ENCODE assay signal across 36 cellular contexts in genomic region chr19:29571181-29571580, GRCh38. TPM values are rescaled to one million over a fixed set of nuclear protein-coding genes. Genes with fewer than 3 reads are reported as not detected.
"Had no signal": no experiment of that assay in that cellular context is flagged by ENCODE, and none has a peak within 500 bp of the region (broad histone marks: within the 10 kb centered on the region; RNA-seq: fewer than 3 reads in every experiment).

No MANE protein-coding gene starts in this region.

- ATAC-seq: activated CD8-positive, alpha-beta T cell treated with anti-CD3 and anti-CD28 coated beads for 36 hours; activated naive CD4-positive, alpha-beta T cell treated with anti-CD3 and anti-CD28 coated beads, Interleukin-2, amount 50 U/mL, for 72 hours; activated T-cell treated with anti-CD3 and anti-CD28 coated beads, Interleukin-2, amount 50 U/mL, for 4 hours; activated T-cell treated with anti-CD3 and anti-CD28 coated beads, Interleukin-2, amount 50 U/mL, for 72 hours; activated T-helper 17 cell treated with anti-CD3 and anti-CD28 coated beads, Interleukin-2, amount 50 U/mL, for 72 hours had no signal

- H3K9me3 ChIP-seq: adrenal gland had no signal

- H3K27ac Mint-ChIP-seq: activated B cell treated with CpG ODN at 0.5 μM for 24 hours; activated CD4-positive, alpha-beta memory T cell treated with anti-CD3 and anti-CD28 coated beads for 36 hours; activated CD4-positive, alpha-beta T cell treated with anti-CD3 and anti-CD28 coated beads, Interleukin-2, amount 10 ng/mL, durations not matched to agents 24 days and 14 days; activated CD8-positive, alpha-beta T cell treated with anti-CD3 and anti-CD28 coated beads for 36 hours; activated naive CD4-positive, alpha-beta T cell treated with anti-CD3 and anti-CD28 coated beads for 36 hours; activated naive CD4-positive, alpha-beta T cell treated with anti-CD3 and anti-CD28 coated beads, Interleukin-2, amount 50 U/mL, for 72 hours; activated naive CD8-positive, alpha-beta T cell treated with anti-CD3 and anti-CD28 coated beads for 36 hours; activated T-cell treated with anti-CD3 and anti-CD28 coated beads, Interleukin-2, amount 50 U/mL, for 72 hours; activated T-helper 1 cell treated with anti-CD3 and anti-CD28 coated beads, Interleukin-12 subunit alpha, Interleukin-12 subunit beta, Interleukin-2, Interleukin-4 antibody, amounts not matched to agents 30 ng/mL and 10 ng/mL and 1 ng/mL, durations not matched to agents 14 hours and 24 hours and 36 hours; activated T-helper 17 cell treated with anti-CD3 and anti-CD28 coated beads, Interleukin-2, amount 50 U/mL, for 72 hours; brain; T-helper 1 cell treated with Interleukin-12 subunit alpha and Interleukin-12 subunit beta and Interleukin-4 antibody, amounts not matched to agents 30 μg/mL and 1 μg/mL, for 36 hours; T-helper 2 cell treated with Interferon-gamma antibody and Interleukin-4, amounts not matched to agents 5 μg/mL and 100 μg/mL, for 36 hours had no signal

- H3K9me3 Mint-ChIP-seq: activated B cell treated with CpG ODN at 0.5 μM for 24 hours; activated CD4-positive, alpha-beta memory T cell treated with anti-CD3 and anti-CD28 coated beads for 36 hours; activated CD4-positive, alpha-beta T cell treated with anti-CD3 and anti-CD28 coated beads, Interleukin-2, amount 10 ng/mL, durations not matched to agents 24 days and 14 days; activated CD8-positive, alpha-beta T cell treated with anti-CD3 and anti-CD28 coated beads for 36 hours; activated naive CD4-positive, alpha-beta T cell treated with anti-CD3 and anti-CD28 coated beads for 36 hours; activated naive CD4-positive, alpha-beta T cell treated with anti-CD3 and anti-CD28 coated beads, Interleukin-2, amount 50 U/mL, for 72 hours; activated naive CD8-positive, alpha-beta T cell treated with anti-CD3 and anti-CD28 coated beads for 36 hours; activated T-cell treated with anti-CD3 and anti-CD28 coated beads, Interleukin-2, amount 50 U/mL, for 4 hours; activated T-cell treated with anti-CD3 and anti-CD28 coated beads, Interleukin-2, amount 50 U/mL, for 72 hours; activated T-helper 1 cell treated with anti-CD3 and anti-CD28 coated beads, Interleukin-12 subunit alpha, Interleukin-12 subunit beta, Interleukin-2, Interleukin-4 antibody, amounts not matched to agents 30 ng/mL and 10 ng/mL and 1 ng/mL, durations not matched to agents 14 hours and 24 hours and 36 hours; activated T-helper 17 cell treated with anti-CD3 and anti-CD28 coated beads, Interleukin-2, amount 50 U/mL, for 72 hours; brain; T-helper 1 cell treated with Interleukin-12 subunit alpha and Interleukin-12 subunit beta and Interleukin-4 antibody, amounts not matched to agents 30 μg/mL and 1 μg/mL, for 36 hours; T-helper 2 cell treated with Interferon-gamma antibody and Interleukin-4, amounts not matched to agents 5 μg/mL and 100 μg/mL, for 36 hours had no signal

- DNase-seq: activated B cell treated with CpG ODN at 0.5 μM for 24 hours; activated CD4-positive, alpha-beta memory T cell treated with anti-CD3 and anti-CD28 coated beads for 36 hours; activated CD4-positive, alpha-beta T cell treated with anti-CD3 and anti-CD28 coated beads for 4 hours; activated CD4-positive, alpha-beta T cell treated with anti-CD3 and anti-CD28 coated beads, Interleukin-2, amount 10 ng/mL, durations not matched to agents 24 days and 14 days; activated CD4-positive, alpha-beta T cell treated with anti-CD3 and anti-CD28 coated beads, Interleukin-2, amount 50 U/mL, for 1 hour; activated CD4-positive, alpha-beta T cell treated with anti-CD3 and anti-CD28 coated beads, Interleukin-2, amount 50 U/mL, for 4 hours; activated CD4-positive, CD25-positive, alpha-beta regulatory T cell treated with anti-CD3 and anti-CD28 coated beads, Interleukin-2, amount 50 U/mL, for 72 hours; activated CD8-positive, alpha-beta T cell treated with anti-CD3 and anti-CD28 coated beads for 36 hours; activated effector memory CD4-positive, alpha-beta T cell treated with anti-CD3 and anti-CD28 coated beads, Interleukin-2, amount 50 U/mL, for 16 hours; activated gamma-delta T cell treated with Interleukin-2 at 50 U/mL for 16 hours; activated naive CD4-positive, alpha-beta T cell; activated naive CD4-positive, alpha-beta T cell treated with anti-CD3 and anti-CD28 coated beads for 36 hours; activated naive CD4-positive, alpha-beta T cell treated with anti-CD3 and anti-CD28 coated beads, Interleukin-2, amount 50 U/mL, for 16 hours; activated naive CD8-positive, alpha-beta T cell treated with anti-CD3 and anti-CD28 coated beads for 36 hours; activated T-cell treated with anti-CD3 and anti-CD28 coated beads for 4 hours; activated T-cell treated with anti-CD3 and anti-CD28 coated beads, Interleukin-2, amount 50 U/mL, for 1 hour; activated T-cell treated with anti-CD3 and anti-CD28 coated beads, Interleukin-2, amount 50 U/mL, for 4 hours; activated T-cell treated with anti-CD3 and anti-CD28 coated beads, Interleukin-2, amount 50 U/mL, for 72 hours; adrenal gland; amniotic stem cell; aorta; central memory CD4-positive, alpha-beta T cell; SW 1271; T-helper 1 cell; T-helper 2 cell; T-helper 9 cell had no signal

- H3K4me3 ChIP-seq: adrenal gland, cardiac muscle cell had no signal

- H3K27ac ChIP-seq: adrenal gland, cardiac muscle cell, VCaP had no signal

- H3K36me3 Mint-ChIP-seq: activated CD4-positive, alpha-beta memory T cell treated with anti-CD3 and anti-CD28 coated beads for 36 hours; activated naive CD4-positive, alpha-beta T cell treated with anti-CD3 and anti-CD28 coated beads, Interleukin-2, amount 50 U/mL, for 72 hours; activated naive CD8-positive, alpha-beta T cell treated with anti-CD3 and anti-CD28 coated beads for 36 hours; brain had no signal

- H3K4me3 Mint-ChIP-seq: activated B cell treated with CpG ODN at 0.5 μM for 24 hours; activated CD4-positive, alpha-beta memory T cell treated with anti-CD3 and anti-CD28 coated beads for 36 hours; activated CD4-positive, alpha-beta T cell treated with anti-CD3 and anti-CD28 coated beads, Interleukin-2, amount 10 ng/mL, durations not matched to agents 24 days and 14 days; activated CD8-positive, alpha-beta T cell treated with anti-CD3 and anti-CD28 coated beads for 36 hours; activated naive CD4-positive, alpha-beta T cell treated with anti-CD3 and anti-CD28 coated beads for 36 hours; activated naive CD8-positive, alpha-beta T cell treated with anti-CD3 and anti-CD28 coated beads for 36 hours; activated T-cell treated with anti-CD3 and anti-CD28 coated beads, Interleukin-2, amount 50 U/mL, for 4 hours; activated T-cell treated with anti-CD3 and anti-CD28 coated beads, Interleukin-2, amount 50 U/mL, for 72 hours; activated T-helper 1 cell treated with anti-CD3 and anti-CD28 coated beads, Interleukin-12 subunit alpha, Interleukin-12 subunit beta, Interleukin-2, Interleukin-4 antibody, amounts not matched to agents 30 ng/mL and 10 ng/mL and 1 ng/mL, durations not matched to agents 14 hours and 24 hours and 36 hours; activated T-helper 17 cell treated with anti-CD3 and anti-CD28 coated beads, Interleukin-2, amount 50 U/mL, for 72 hours; brain; T-helper 1 cell treated with Interleukin-12 subunit alpha and Interleukin-12 subunit beta and Interleukin-4 antibody, amounts not matched to agents 30 μg/mL and 1 μg/mL, for 36 hours; T-helper 2 cell treated with Interferon-gamma antibody and Interleukin-4, amounts not matched to agents 5 μg/mL and 100 μg/mL, for 36 hours had no signal

- H3K4me1 ChIP-seq: adrenal gland had no signal

- H3K36me3 ChIP-seq: adrenal gland, cardiac muscle cell had no signal

RNA-seq across cellular contexts. Expression of gene VSTM2B, which starts 45.4 kb away (rescaled TPM):
- total RNA-seq: activated B cell treated with CpG ODN at 0.5 μM for 24 hours; activated CD4-positive, alpha-beta memory T cell treated with anti-CD3 and anti-CD28 coated beads for 36 hours; activated CD4-positive, alpha-beta T cell treated with anti-CD3 and anti-CD28 coated beads, Interleukin-2, amount 10 ng/mL, durations not matched to agents 24 days and 14 days; activated CD8-positive, alpha-beta T cell treated with anti-CD3 and anti-CD28 coated beads for 36 hours; activated naive CD4-positive, alpha-beta T cell treated with anti-CD3 and anti-CD28 coated beads for 36 hours; activated naive CD8-positive, alpha-beta T cell treated with anti-CD3 and anti-CD28 coated beads for 36 hours; activated T-cell treated with anti-CD3 and anti-CD28 coated beads, Interleukin-2, amount 50 U/mL, for 4 hours; activated T-cell treated with anti-CD3 and anti-CD28 coated beads, Interleukin-2, amount 50 U/mL, for 72 hours; activated T-helper 1 cell treated with anti-CD3 and anti-CD28 coated beads, Interleukin-12 subunit alpha, Interleukin-12 subunit beta, Interleukin-2, Interleukin-4 antibody, amounts not matched to agents 30 ng/mL and 10 ng/mL and 1 ng/mL, durations not matched to agents 14 hours and 24 hours and 36 hours; activated T-helper 17 cell treated with anti-CD3 and anti-CD28 coated beads, Interleukin-2, amount 50 U/mL, for 72 hours; adrenal gland; aorta; astrocyte; bronchial epithelial cell had no signal
